In the genomic region with DNA sequence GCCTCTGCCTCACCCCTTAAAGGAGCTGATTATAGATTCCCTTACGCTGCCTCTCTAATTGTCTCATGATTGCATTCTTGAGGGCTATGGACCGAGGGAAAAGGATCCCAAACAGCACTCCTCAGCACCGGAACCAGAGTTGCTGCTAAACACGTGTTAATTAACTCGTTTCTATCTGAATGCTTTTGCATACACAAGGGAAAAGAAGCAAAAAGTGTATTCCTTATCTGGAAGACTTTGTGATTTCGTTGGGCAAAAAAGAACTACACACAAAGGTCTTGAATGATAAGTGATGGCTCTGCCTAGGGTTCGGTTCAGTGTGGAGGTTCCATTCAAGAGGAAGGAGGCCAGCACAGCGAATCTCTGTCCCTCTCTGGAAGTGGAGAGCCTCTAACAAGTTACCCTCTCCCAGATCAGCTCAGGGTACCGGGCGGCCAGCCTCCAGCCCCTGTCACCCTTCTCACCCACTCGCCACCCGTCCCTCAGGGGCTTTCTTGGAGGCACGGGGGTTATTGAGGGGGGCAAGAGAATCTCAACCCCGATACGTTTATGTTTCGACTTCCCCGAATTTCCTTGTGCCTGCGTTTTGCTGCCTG, we compare ENCODE assay signal across 8 cellular contexts. TPM values are rescaled to one million over a fixed set of nuclear protein-coding genes. Genes with fewer than 3 reads are reported as not detected.
A peak's percentile ranks its signal among the peaks of the same experiment; 100 is the strongest.
DNase-seq lines count a peak whose midpoint lies in the region; ATAC-seq and TF ChIP-seq lines count a peak whose summit lies in the region.

No MANE protein-coding gene starts in this region.

- ATAC-seq in activated T-cell treated with anti-CD3 and anti-CD28 coated beads, Interleukin-2, amount 50 U/mL, for 72 hours (replicated peaks in 1 of 2) = no peak
- ATAC-seq in sciatic nerve (peak; percentile 2), HG02840 (IDR thresholded peaks at IDR 0.05; ENCODE audit: low FRiP score, unreplicated experiment) (no peak), GM18868 (IDR thresholded peaks at IDR 0.05; ENCODE audit: unreplicated experiment) (no peak)

- H3K27ac Mint-ChIP-seq in CD14-positive monocyte = peak overlapping the region; percentile 82 to 93 (median 89)
- peak overlapping the region; percentile 96 for H3K27ac Mint-ChIP-seq in activated T-cell treated with anti-CD3 and anti-CD28 coated beads, Interleukin-2, amount 50 U/mL, for 72 hours
- H3K27ac Mint-ChIP-seq in glutamatergic neuron (ENCODE audit: unreplicated experiment) = peak overlapping the region; percentile 99

- intact Hi-C loops in CD14-positive monocyte (cut with micrococcal nuclease) (loop anchor here (2.0 kb wide), 4 partner anchors 22 to 52 kb away; partner anchors contain the start of genes AGAP3 (in 1 of the 2) and FASTK (in 1 of the 2)), sciatic nerve (cut with DNase I) (no loop called here)

- peaks cover 36% of the 10 kb centered on the region for H3K4me1 Mint-ChIP-seq in CD14-positive monocyte
- H3K4me1 Mint-ChIP-seq in activated T-cell treated with anti-CD3 and anti-CD28 coated beads, Interleukin-2, amount 50 U/mL, for 72 hours (ENCODE audit: low read depth) = peaks cover 41% of the 10 kb centered on the region
- peaks cover 21% of the 10 kb centered on the region for H3K4me1 Mint-ChIP-seq in glutamatergic neuron (ENCODE audit: low read depth, unreplicated experiment)

- H3K9me3 Mint-ChIP-seq in CD14-positive monocyte (no peaks in the 10 kb centered on the region), glutamatergic neuron (ENCODE audit: unreplicated experiment) (peaks cover 9% of the 10 kb centered on the region)
- H3K9me3 Mint-ChIP-seq in activated T-cell treated with anti-CD3 and anti-CD28 coated beads, Interleukin-2, amount 50 U/mL, for 72 hours = no peaks in the 10 kb centered on the region

- CTCF ChIA-PET in HEK293T (lab: Yijun Ruan, JAX) = interaction anchor here (0.6 to 1.2 kb wide), 2 partner anchors 51 to 73 kb away, joined by 3 to 4 read pairs; no protein-coding TSS in a partner anchor

- DNase-seq in CD14-positive monocyte (ENCODE audit: low spot score) = no peak
- no peak for DNase-seq in HEK293T (ENCODE audit: extremely low spot score)
- peak; percentile 25 to 30 for DNase-seq in activated T-cell treated with anti-CD3 and anti-CD28 coated beads, Interleukin-2, amount 50 U/mL, for 72 hours
- DNase-seq in glutamatergic neuron = no peak
- no peak for DNase-seq in sciatic nerve (ENCODE audit: low spot score)
- no peak for DNase-seq in NK-92 treated with Interleukin-12 subunit alpha and Interleukin-12 subunit beta, amount 100 ng/mL, for 24 hours (lab: John Stamatoyannopoulos, UW)

- TF ChIP-seq CTCF in CD14-positive monocyte (IDR thresholded peaks at IDR 0.05) = no peak
- TF ChIP-seq CTCF in glutamatergic neuron (IDR thresholded peaks at IDR 0.05; ENCODE audit: partially characterized antibody, unreplicated experiment) = no peak

- H3K4me3 Mint-ChIP-seq in CD14-positive monocyte (peak overlapping the region; percentile 93 to 98), glutamatergic neuron (ENCODE audit: unreplicated experiment) (peak overlapping the region; percentile 99)
- peak overlapping the region; percentile 98 for H3K4me3 Mint-ChIP-seq in activated T-cell treated with anti-CD3 and anti-CD28 coated beads, Interleukin-2, amount 50 U/mL, for 72 hours

- H3K36me3 Mint-ChIP-seq in CD14-positive monocyte = peaks cover 16 to 27% of the 10 kb centered on the region in 2 donors
- peaks cover 0 to 2% of the 10 kb centered on the region in 2 donors for H3K36me3 Mint-ChIP-seq in activated T-cell treated with anti-CD3 and anti-CD28 coated beads, Interleukin-2, amount 50 U/mL, for 72 hours (ENCODE audit: insufficient read depth in 2 of 2)
- H3K36me3 Mint-ChIP-seq in glutamatergic neuron (ENCODE audit: unreplicated experiment) = no peaks in the 10 kb centered on the region

- POLR2A ChIA-PET in HEK293T (lab: Yijun Ruan, JAX) = interaction anchor here (0.6 to 4.3 kb wide), 12 partner anchors 8 to 52 kb away, joined by 3 to 38 read pairs (median 4); partner anchors contain the start of genes ABCB8, AGAP3, FASTK and TMUB1

- H3K27me3 Mint-ChIP-seq in CD14-positive monocyte (ENCODE audit: low read depth in 3 of 3) (peaks cover 0 to 2% (median 1%) of the 10 kb centered on the region in 3 donors), glutamatergic neuron (ENCODE audit: unreplicated experiment) (peaks cover 22% of the 10 kb centered on the region)
- no peaks in the 10 kb centered on the region for H3K27me3 Mint-ChIP-seq in activated T-cell treated with anti-CD3 and anti-CD28 coated beads, Interleukin-2, amount 50 U/mL, for 72 hours (ENCODE audit: low read depth)

TF ChIP-seq in HEK293T, 16 proteins besides CTCF, POLR2A, EP300 and RAD21:
- TF ChIP-seq SP1 (IDR thresholded peaks at IDR 0.05) (no peak), L3MBTL2 (conservative IDR thresholded peaks at IDR 0.05) (peak; percentile 50; the same call in 1 of the 2 replicates), CTBP1 (IDR thresholded peaks at IDR 0.05; ENCODE audit: borderline replicate concordance) (no peak), NFRKB (IDR thresholded peaks at IDR 0.05) (no peak), HDGF (IDR thresholded peaks at IDR 0.05; ENCODE audit: borderline replicate concordance) (0 out of 2 replicates have a peak, but pooled peaks have one; percentile 89)

RNA-seq across cellular contexts. Expression of gene SLC4A2, which starts 0.5 kb away (rescaled TPM):
- 10 to 100 TPM; 21.6 to 23.8 TPM for polyA plus RNA-seq in CD14-positive monocyte
- 10 to 100 TPM; 73.7 to 75.6 TPM for total RNA-seq in activated T-cell treated with anti-CD3 and anti-CD28 coated beads, Interleukin-2, amount 50 U/mL, for 72 hours
- 99.4 TPM for total RNA-seq in glutamatergic neuron (ENCODE audit: unreplicated experiment)
- 87.5 TPM for total RNA-seq in sciatic nerve

RNA-seq across cellular contexts. Expression of gene CDK5, which starts 1.2 kb away (rescaled TPM):
- polyA plus RNA-seq in CD14-positive monocyte = 10 to 100 TPM; 24.9 to 31.2 TPM
- 10 to 100 TPM in 1 of 2 donors, 1 to 10 TPM in 1; 9.4 to 11.6 TPM for total RNA-seq in activated T-cell treated with anti-CD3 and anti-CD28 coated beads, Interleukin-2, amount 50 U/mL, for 72 hours
- total RNA-seq in glutamatergic neuron (ENCODE audit: unreplicated experiment) = 52.9 TPM
- total RNA-seq in sciatic nerve = 5.7 TPM

RNA-seq across cellular contexts. Expression of gene ASIC3, which starts 10.5 kb away (rescaled TPM):
- not detected for polyA plus RNA-seq in CD14-positive monocyte
- 10 to 100 TPM; 14.4 to 15.7 TPM for total RNA-seq in activated T-cell treated with anti-CD3 and anti-CD28 coated beads, Interleukin-2, amount 50 U/mL, for 72 hours
- total RNA-seq in glutamatergic neuron (ENCODE audit: unreplicated experiment) = 10.8 TPM
- total RNA-seq in sciatic nerve = 4.7 TPM

RNA-seq across cellular contexts. Expression of gene FASTK, which starts 21.7 kb away (rescaled TPM):
- polyA plus RNA-seq in CD14-positive monocyte = 10 to 100 TPM; 34.7 to 38.6 TPM
- 10 to 100 TPM; 55.4 to 59.8 TPM for total RNA-seq in activated T-cell treated with anti-CD3 and anti-CD28 coated beads, Interleukin-2, amount 50 U/mL, for 72 hours
- total RNA-seq in glutamatergic neuron (ENCODE audit: unreplicated experiment) = 64.7 TPM
- total RNA-seq in sciatic nerve = 57.9 TPM

RNA-seq across cellular contexts. Expression of gene TMUB1, which starts 24.4 kb away (rescaled TPM):
- polyA plus RNA-seq in CD14-positive monocyte = 10 to 100 TPM; 17.4 to 19.8 TPM
- total RNA-seq in activated T-cell treated with anti-CD3 and anti-CD28 coated beads, Interleukin-2, amount 50 U/mL, for 72 hours = 10 to 100 TPM; 67.3 to 68.5 TPM
- total RNA-seq in glutamatergic neuron (ENCODE audit: unreplicated experiment) (45.7 TPM), sciatic nerve (27.8 TPM)

Comparison
In these comparisons a context has a peak if more than half of its experiments do, and no peak if none do; other contexts are left out.
1. DNase-seq: peak in activated T-cell treated with anti-CD3 and anti-CD28 coated beads, Interleukin-2, amount 50 U/mL, for 72 hours (2 of 2); none in CD14-positive monocyte (single experiment), HEK293T (single experiment), glutamatergic neuron (single experiment), sciatic nerve (single experiment) and NK-92 treated with Interleukin-12 subunit alpha and Interleukin-12 subunit beta, amount 100 ng/mL, for 24 hours (single experiment).
2. Peak in every context shown above with its lines, with median percentiles within 50 percentile points of each other: H3K27ac Mint-ChIP-seq and H3K4me3 Mint-ChIP-seq.